1 cellular context compared by ENCODE assay signal in the genomic region with DNA sequence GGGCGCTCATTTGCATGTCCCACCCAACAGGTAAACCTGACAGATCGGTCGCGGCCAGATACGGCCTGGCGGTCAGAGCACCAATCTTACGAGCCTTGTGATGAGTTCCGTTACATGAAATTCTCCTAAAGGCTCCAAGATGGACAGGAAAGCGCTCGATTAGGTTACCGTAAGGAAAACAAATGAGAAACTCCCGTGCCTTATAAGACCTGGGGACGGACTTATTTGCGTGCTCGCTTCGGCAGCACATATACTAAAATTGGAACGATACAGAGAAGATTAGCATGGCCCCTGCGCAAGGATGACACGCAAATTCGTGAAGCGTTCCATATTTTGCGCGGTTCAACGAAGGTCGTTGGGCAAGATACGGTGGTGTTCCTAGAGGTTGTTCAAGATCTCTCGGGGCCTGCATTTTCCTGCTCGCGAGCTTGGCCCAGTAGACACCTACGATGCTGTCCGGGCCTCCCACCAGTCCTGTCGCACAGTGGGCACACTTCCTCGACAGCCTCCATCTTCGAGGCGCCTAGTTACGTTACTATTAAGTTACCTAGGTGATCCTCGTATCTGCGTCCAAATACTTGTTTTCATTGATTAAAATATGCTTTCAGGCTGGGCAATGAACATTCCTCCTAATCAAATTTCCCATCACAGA.
TF ChIP-seq lines count a peak whose summit lies in the region.

Gene RNU6-7, plus strand, starts transcription at position 230 of the 652 bp plus-strand sequence.

TF ChIP-seq in HepG2, 621 proteins besides CTCF, POLR2A, EP300 and RAD21 (continued from another document and continues in another):
- TF ChIP-seq, protein P1, sequence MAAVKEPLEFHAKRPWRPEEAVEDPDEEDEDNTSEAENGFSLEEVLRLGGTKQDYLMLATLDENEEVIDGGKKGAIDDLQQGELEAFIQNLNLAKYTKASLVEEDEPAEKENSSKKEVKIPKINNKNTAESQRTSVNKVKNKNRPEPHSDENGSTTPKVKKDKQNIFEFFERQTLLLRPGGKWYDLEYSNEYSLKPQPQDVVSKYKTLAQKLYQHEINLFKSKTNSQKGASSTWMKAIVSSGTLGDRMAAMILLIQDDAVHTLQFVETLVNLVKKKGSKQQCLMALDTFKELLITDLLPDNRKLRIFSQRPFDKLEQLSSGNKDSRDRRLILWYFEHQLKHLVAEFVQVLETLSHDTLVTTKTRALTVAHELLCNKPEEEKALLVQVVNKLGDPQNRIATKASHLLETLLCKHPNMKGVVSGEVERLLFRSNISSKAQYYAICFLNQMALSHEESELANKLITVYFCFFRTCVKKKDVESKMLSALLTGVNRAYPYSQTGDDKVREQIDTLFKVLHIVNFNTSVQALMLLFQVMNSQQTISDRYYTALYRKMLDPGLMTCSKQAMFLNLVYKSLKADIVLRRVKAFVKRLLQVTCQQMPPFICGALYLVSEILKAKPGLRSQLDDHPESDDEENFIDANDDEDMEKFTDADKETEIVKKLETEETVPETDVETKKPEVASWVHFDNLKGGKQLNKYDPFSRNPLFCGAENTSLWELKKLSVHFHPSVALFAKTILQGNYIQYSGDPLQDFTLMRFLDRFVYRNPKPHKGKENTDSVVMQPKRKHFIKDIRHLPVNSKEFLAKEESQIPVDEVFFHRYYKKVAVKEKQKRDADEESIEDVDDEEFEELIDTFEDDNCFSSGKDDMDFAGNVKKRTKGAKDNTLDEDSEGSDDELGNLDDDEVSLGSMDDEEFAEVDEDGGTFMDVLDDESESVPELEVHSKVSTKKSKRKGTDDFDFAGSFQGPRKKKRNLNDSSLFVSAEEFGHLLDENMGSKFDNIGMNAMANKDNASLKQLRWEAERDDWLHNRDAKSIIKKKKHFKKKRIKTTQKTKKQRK (IDR thresholded peaks at IDR 0.05; ENCODE audit: low read length) = no peak
- 0 out of 2 replicates have a peak, but pooled peaks have one; percentile 70 for TF ChIP-seq ZNF878 (CRISPR knock-in tag; IDR thresholded peaks at IDR 0.05)
- TF ChIP-seq ZNF530 (CRISPR knock-in tag; IDR thresholded peaks at IDR 0.05; ENCODE audit: low read depth) = peak; percentile 30; the same call in 1 of the 2 replicates
- no peak for TF ChIP-seq ZNF121 (CRISPR knock-in tag; IDR thresholded peaks at IDR 0.05)
- TF ChIP-seq ZBTB43 (CRISPR knock-in tag; conservative IDR thresholded peaks at IDR 0.05) = no peak
- TF ChIP-seq KLF9 (CRISPR knock-in tag; IDR thresholded peaks at IDR 0.05; ENCODE audit: low read depth) = no peak
- no peak; the same call in 1 of the 2 replicates for TF ChIP-seq ARHGAP35 (CRISPR knock-in tag; IDR thresholded peaks at IDR 0.05; ENCODE audit: borderline replicate concordance)
- no peak for TF ChIP-seq YEATS2 (CRISPR knock-in tag; IDR thresholded peaks at IDR 0.05; ENCODE audit: borderline replicate concordance)
- TF ChIP-seq, protein P2, sequence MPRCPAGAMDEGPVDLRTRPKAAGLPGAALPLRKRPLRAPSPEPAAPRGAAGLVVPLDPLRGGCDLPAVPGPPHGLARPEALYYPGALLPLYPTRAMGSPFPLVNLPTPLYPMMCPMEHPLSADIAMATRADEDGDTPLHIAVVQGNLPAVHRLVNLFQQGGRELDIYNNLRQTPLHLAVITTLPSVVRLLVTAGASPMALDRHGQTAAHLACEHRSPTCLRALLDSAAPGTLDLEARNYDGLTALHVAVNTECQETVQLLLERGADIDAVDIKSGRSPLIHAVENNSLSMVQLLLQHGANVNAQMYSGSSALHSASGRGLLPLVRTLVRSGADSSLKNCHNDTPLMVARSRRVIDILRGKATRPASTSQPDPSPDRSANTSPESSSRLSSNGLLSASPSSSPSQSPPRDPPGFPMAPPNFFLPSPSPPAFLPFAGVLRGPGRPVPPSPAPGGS (CRISPR knock-in tag; IDR thresholded peaks at IDR 0.05) = no peak; the same call in 1 of the 2 replicates
- TF ChIP-seq DNMT1 (CRISPR knock-in tag; IDR thresholded peaks at IDR 0.05) = peak; percentile 63; the same call in 1 of the 2 replicates
- no peak for TF ChIP-seq SP2 (CRISPR knock-in tag; IDR thresholded peaks at IDR 0.05)
- TF ChIP-seq ZNF460 (CRISPR knock-in tag; IDR thresholded peaks at IDR 0.05; ENCODE audit: borderline replicate concordance) = no peak
- TF ChIP-seq KMT2A (CRISPR knock-in tag; IDR thresholded peaks at IDR 0.05) = 0 out of 2 replicates have a peak, but pooled peaks have one; percentile 5
- TF ChIP-seq ZNF256 (CRISPR knock-in tag; conservative IDR thresholded peaks at IDR 0.05) = peak; percentile 46; the same call in 1 of the 2 replicates
- peak in 1 of 2 experiments; percentile 43; a peak in 1 of 4 replicates for TF ChIP-seq KLF16 (CRISPR knock-in tag; IDR thresholded peaks at IDR 0.05)
- TF ChIP-seq U2AF2 (IDR thresholded peaks at IDR 0.05; ENCODE audit: low read depth, low read length) = peak; percentile 0; the same call in 1 of the 2 replicates
- TF ChIP-seq CENPT (CRISPR knock-in tag; IDR thresholded peaks at IDR 0.05; ENCODE audit: low read depth) = peak; percentile 71; the same call in 1 of the 2 replicates
- peak; percentile 14; the same call in 1 of the 2 replicates for TF ChIP-seq KLF15 (CRISPR knock-in tag; IDR thresholded peaks at IDR 0.05; ENCODE audit: borderline replicate concordance)
- TF ChIP-seq RARA (CRISPR knock-in tag; IDR thresholded peaks at IDR 0.05) = no peak
- peak; percentile 96 for TF ChIP-seq ZNF501 (CRISPR knock-in tag; IDR thresholded peaks at IDR 0.05)
- no peak for TF ChIP-seq AHR (CRISPR knock-in tag; IDR thresholded peaks at IDR 0.05)
- peak; percentile 23; the same call in 1 of the 2 replicates for TF ChIP-seq ZNF616 (CRISPR knock-in tag; IDR thresholded peaks at IDR 0.05; ENCODE audit: low read depth)
- no peak for TF ChIP-seq HNRNPK (IDR thresholded peaks at IDR 0.05; ENCODE audit: low read depth, low read length, poor library complexity, severe bottlenecking)
- TF ChIP-seq ZNF362 (CRISPR knock-in tag; IDR thresholded peaks at IDR 0.05; ENCODE audit: borderline replicate concordance) = no peak
- TF ChIP-seq GZF1 (CRISPR knock-in tag; IDR thresholded peaks at IDR 0.05) = no peak
- TF ChIP-seq ZFP41 (CRISPR knock-in tag; IDR thresholded peaks at IDR 0.05; ENCODE audit: borderline replicate concordance) = no peak
- no peak for TF ChIP-seq PLRG1 (conservative IDR thresholded peaks at IDR 0.05)
- TF ChIP-seq ZMAT3 (CRISPR knock-in tag; conservative IDR thresholded peaks at IDR 0.05) = peak; percentile 88
- TF ChIP-seq NR2C2 (CRISPR knock-in tag; IDR thresholded peaks at IDR 0.05; ENCODE audit: borderline replicate concordance) = no peak
- no peak for TF ChIP-seq SUZ12 (IDR thresholded peaks at IDR 0.05; ENCODE audit: low read depth, low read length)
- TF ChIP-seq ZNF180 (CRISPR knock-in tag; IDR thresholded peaks at IDR 0.05; ENCODE audit: borderline replicate concordance, low read depth) = no peak
- no peak for TF ChIP-seq ZNF709 (CRISPR knock-in tag; IDR thresholded peaks at IDR 0.05)
- TF ChIP-seq FOXK2 (IDR thresholded peaks at IDR 0.05) = no peak
- peak; percentile 11; the same call in 1 of the 2 replicates for TF ChIP-seq ZC3H13 (CRISPR knock-in tag; IDR thresholded peaks at IDR 0.05)
- TF ChIP-seq XRCC5 (optimal IDR thresholded peaks at IDR 0.05; ENCODE audit: low read length) = peak; percentile 31
- TF ChIP-seq WIZ (CRISPR knock-in tag; IDR thresholded peaks at IDR 0.05) = no peak
- TF ChIP-seq, protein P3, sequence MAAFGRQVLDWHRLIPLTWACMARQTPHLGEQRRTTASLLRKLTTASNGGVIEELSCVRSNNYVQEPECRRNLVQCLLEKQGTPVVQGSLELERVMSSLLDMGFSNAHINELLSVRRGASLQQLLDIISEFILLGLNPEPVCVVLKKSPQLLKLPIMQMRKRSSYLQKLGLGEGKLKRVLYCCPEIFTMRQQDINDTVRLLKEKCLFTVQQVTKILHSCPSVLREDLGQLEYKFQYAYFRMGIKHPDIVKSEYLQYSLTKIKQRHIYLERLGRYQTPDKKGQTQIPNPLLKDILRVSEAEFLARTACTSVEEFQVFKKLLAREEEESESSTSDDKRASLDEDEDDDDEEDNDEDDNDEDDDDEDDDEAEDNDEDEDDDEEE (CRISPR knock-in tag; IDR thresholded peaks at IDR 0.05) = no peak
- no peak; the same call in 1 of the 2 replicates for TF ChIP-seq GABPB1 (CRISPR knock-in tag; IDR thresholded peaks at IDR 0.05)
- TF ChIP-seq, protein P4, sequence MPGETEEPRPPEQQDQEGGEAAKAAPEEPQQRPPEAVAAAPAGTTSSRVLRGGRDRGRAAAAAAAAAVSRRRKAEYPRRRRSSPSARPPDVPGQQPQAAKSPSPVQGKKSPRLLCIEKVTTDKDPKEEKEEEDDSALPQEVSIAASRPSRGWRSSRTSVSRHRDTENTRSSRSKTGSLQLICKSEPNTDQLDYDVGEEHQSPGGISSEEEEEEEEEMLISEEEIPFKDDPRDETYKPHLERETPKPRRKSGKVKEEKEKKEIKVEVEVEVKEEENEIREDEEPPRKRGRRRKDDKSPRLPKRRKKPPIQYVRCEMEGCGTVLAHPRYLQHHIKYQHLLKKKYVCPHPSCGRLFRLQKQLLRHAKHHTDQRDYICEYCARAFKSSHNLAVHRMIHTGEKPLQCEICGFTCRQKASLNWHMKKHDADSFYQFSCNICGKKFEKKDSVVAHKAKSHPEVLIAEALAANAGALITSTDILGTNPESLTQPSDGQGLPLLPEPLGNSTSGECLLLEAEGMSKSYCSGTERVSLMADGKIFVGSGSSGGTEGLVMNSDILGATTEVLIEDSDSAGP (CRISPR knock-in tag; IDR thresholded peaks at IDR 0.05; ENCODE audit: borderline replicate concordance) = peak; percentile 10; the same call in 1 of the 2 replicates
- TF ChIP-seq ZNF607 (CRISPR knock-in tag; IDR thresholded peaks at IDR 0.05; ENCODE audit: borderline replicate concordance) = 0 out of 2 replicates have a peak, but pooled peaks have one; percentile 7
- TF ChIP-seq HMG20A (CRISPR knock-in tag; IDR thresholded peaks at IDR 0.05; ENCODE audit: borderline replicate concordance) = no peak
- TF ChIP-seq ZNF12 (CRISPR knock-in tag; IDR thresholded peaks at IDR 0.05) = no peak; the same call in 1 of the 2 replicates
- TF ChIP-seq AGO1 (IDR thresholded peaks at IDR 0.05; ENCODE audit: low read depth, low read length, poor library complexity, severe bottlenecking) = peak; percentile 3
- no peak for TF ChIP-seq SAP130 (CRISPR knock-in tag; IDR thresholded peaks at IDR 0.05; ENCODE audit: low read depth)
- TF ChIP-seq ELF3 (CRISPR knock-in tag; IDR thresholded peaks at IDR 0.05) = peak; percentile 54
- no peak for TF ChIP-seq PHB2 (IDR thresholded peaks at IDR 0.05; ENCODE audit: partially characterized antibody)
- peak; percentile 51; the same call in 1 of the 2 replicates for TF ChIP-seq ZFP36L2 (CRISPR knock-in tag; IDR thresholded peaks at IDR 0.05)
- TF ChIP-seq CREBL2 (CRISPR knock-in tag; IDR thresholded peaks at IDR 0.05; ENCODE audit: borderline replicate concordance) = peak; percentile 10; the same call in 1 of the 2 replicates
- TF ChIP-seq HNRNPH1 (optimal IDR thresholded peaks at IDR 0.05; ENCODE audit: low read depth, low read length) = peak; percentile 52
- peak; percentile 41; the same call in 1 of the 2 replicates for TF ChIP-seq IRX3 (CRISPR knock-in tag; IDR thresholded peaks at IDR 0.05; ENCODE audit: borderline replicate concordance, low read depth)
- peak; percentile 100 for TF ChIP-seq SNAPC5 (CRISPR knock-in tag; IDR thresholded peaks at IDR 0.05; ENCODE audit: borderline replicate concordance)
- peak; percentile 7; the same call in 1 of the 2 replicates for TF ChIP-seq HDAC2 (CRISPR knock-in tag; IDR thresholded peaks at IDR 0.05)
- peak; percentile 9; the same call in 1 of the 2 replicates for TF ChIP-seq ZSCAN9 (CRISPR knock-in tag; IDR thresholded peaks at IDR 0.05; ENCODE audit: borderline replicate concordance)
- TF ChIP-seq, protein P5, sequence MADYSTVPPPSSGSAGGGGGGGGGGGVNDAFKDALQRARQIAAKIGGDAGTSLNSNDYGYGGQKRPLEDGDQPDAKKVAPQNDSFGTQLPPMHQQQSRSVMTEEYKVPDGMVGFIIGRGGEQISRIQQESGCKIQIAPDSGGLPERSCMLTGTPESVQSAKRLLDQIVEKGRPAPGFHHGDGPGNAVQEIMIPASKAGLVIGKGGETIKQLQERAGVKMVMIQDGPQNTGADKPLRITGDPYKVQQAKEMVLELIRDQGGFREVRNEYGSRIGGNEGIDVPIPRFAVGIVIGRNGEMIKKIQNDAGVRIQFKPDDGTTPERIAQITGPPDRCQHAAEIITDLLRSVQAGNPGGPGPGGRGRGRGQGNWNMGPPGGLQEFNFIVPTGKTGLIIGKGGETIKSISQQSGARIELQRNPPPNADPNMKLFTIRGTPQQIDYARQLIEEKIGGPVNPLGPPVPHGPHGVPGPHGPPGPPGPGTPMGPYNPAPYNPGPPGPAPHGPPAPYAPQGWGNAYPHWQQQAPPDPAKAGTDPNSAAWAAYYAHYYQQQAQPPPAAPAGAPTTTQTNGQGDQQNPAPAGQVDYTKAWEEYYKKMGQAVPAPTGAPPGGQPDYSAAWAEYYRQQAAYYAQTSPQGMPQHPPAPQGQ (CRISPR knock-in tag; IDR thresholded peaks at IDR 0.05; ENCODE audit: borderline replicate concordance) = 0 out of 2 replicates have a peak, but pooled peaks have one; percentile 17
- TF ChIP-seq ZNF138 (CRISPR knock-in tag; IDR thresholded peaks at IDR 0.05; ENCODE audit: low read depth) = no peak
- peak; percentile 2; the same call in 1 of the 2 replicates for TF ChIP-seq ZNF350 (CRISPR knock-in tag; IDR thresholded peaks at IDR 0.05; ENCODE audit: borderline replicate concordance, low read depth)
- TF ChIP-seq SRSF4 (IDR thresholded peaks at IDR 0.05; ENCODE audit: low read depth, low read length, poor library complexity, severe bottlenecking) = no peak
- TF ChIP-seq ZNF484 (CRISPR knock-in tag; IDR thresholded peaks at IDR 0.05; ENCODE audit: borderline replicate concordance, low read depth) = no peak; the same call in 1 of the 2 replicates
